In genomic region chr22:32122899-32123298, GRCh38 we compare ENCODE assay signal across 7 cellular contexts. TPM values are rescaled to one million over a fixed set of nuclear protein-coding genes. Genes with fewer than 3 reads are reported as not detected.
"Had no signal": no experiment of that assay in that cellular context is flagged by ENCODE, and none has a peak within 500 bp of the region (broad histone marks: within the 10 kb centered on the region; RNA-seq: fewer than 3 reads in every experiment).

No MANE protein-coding gene starts in this region.

- H3K4me1 ChIP-seq: HAP-1 had no signal

- H3K4me3 ChIP-seq: GM23338, HAP-1, K562 had no signal

- H3K36me3 ChIP-seq: HAP-1 had no signal

- H2AFZ ChIP-seq: GM23338 had no signal

- H3K9me3 ChIP-seq: HAP-1 had no signal

- H3K4me2 ChIP-seq: GM23338 had no signal

- DNase-seq: HFFc6, IMR-90 had no signal

RNA-seq across cellular contexts. Expression of gene C22orf42, which starts 36.2 kb away (rescaled TPM):
- total RNA-seq: H1, HFFc6, HT-29, IMR-90, K562 had no signal
